Comparison of ENCODE assay signal across 19 cellular contexts in the genomic region with DNA sequence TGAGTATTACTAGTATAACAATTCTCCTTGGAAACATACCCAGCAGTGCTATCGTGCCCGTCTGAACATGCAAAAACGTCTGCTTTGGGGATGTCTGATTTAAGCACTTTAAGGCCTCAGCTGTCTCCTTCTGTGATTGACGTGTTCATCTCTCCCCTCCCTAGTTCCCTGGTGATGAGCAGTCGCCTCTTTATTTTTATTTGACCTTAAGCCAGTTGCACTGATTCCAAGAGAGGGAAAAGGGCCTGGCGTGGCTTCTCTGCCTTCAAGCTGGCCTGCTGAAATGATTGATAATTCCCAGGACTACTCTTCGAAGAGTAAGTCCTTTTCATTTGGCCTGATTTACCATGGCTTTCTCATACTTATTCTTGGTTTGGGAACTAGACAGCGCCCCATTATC.
DNase-seq lines count a peak whose midpoint lies in the region; ATAC-seq and TF ChIP-seq lines count a peak whose summit lies in the region.
"Had no signal": no experiment of that assay in that cellular context is flagged by ENCODE, and none has a peak within 500 bp of the region (broad histone marks: within the 10 kb centered on the region; RNA-seq: fewer than 3 reads in every experiment).

No MANE protein-coding gene starts in this region.

- H3K27me3 ChIP-seq in endodermal cell (ENCODE audit: control insufficient read depth, insufficient read depth, low read length, poor library complexity, severe bottlenecking): no peaks in the 10 kb centered on the region
- H3K27me3 ChIP-seq: sigmoid colon, SJCRH30 had no signal

- H3K4me1 ChIP-seq in endodermal cell (ENCODE audit: control insufficient read depth, insufficient read depth, low read length): no peaks in the 10 kb centered on the region
- H3K4me1 ChIP-seq: sigmoid colon had no signal

- intact Hi-C loops in sciatic nerve (cut with DNase I): no loop called here

- no peaks in the 10 kb centered on the region for H3K36me3 ChIP-seq in endodermal cell (ENCODE audit: control insufficient read depth, insufficient read depth, low read length)
- H3K36me3 ChIP-seq: sigmoid colon, SJCRH30 had no signal

- H3K9me3 ChIP-seq in endodermal cell (ENCODE audit: control insufficient read depth, low read length): no peaks in the 10 kb centered on the region
- H3K9me3 ChIP-seq: sigmoid colon, SJCRH30 had no signal

- no peak overlapping the region for H3K4me3 Mint-ChIP-seq in endodermal cell
- H3K4me3 Mint-ChIP-seq: activated naive CD8-positive, alpha-beta T cell treated with anti-CD3 and anti-CD28 coated beads, Interleukin-2, amount 50 U/mL, for 24 hours; CD14-positive monocyte; stimulated activated naive B cell treated with anti-CD40 and anti-IgM and Interleukin-4, amounts not matched to agents 10 μg/mL and 1 μg/mL and 100 μg/mL, for 72 hours had no signal

- no peaks in the 10 kb centered on the region for H3K9me3 Mint-ChIP-seq in endodermal cell
- H3K9me3 Mint-ChIP-seq: activated naive CD8-positive, alpha-beta T cell treated with anti-CD3 and anti-CD28 coated beads, Interleukin-2, amount 50 U/mL, for 24 hours; stimulated activated naive B cell treated with anti-CD40 and anti-IgM and Interleukin-4, amounts not matched to agents 10 μg/mL and 1 μg/mL and 100 μg/mL, for 72 hours had no signal

- no peak for TF ChIP-seq CTCF in endodermal cell (conservative IDR thresholded peaks at IDR 0.05)

- no peak overlapping the region for H3K4me3 ChIP-seq in endodermal cell (ENCODE audit: low read length)
- H3K4me3 ChIP-seq: sigmoid colon, SJCRH30 had no signal

- peak overlapping the region; percentile 45 for H3K27ac ChIP-seq in endodermal cell (ENCODE audit: low read depth, low read length)
- H3K27ac ChIP-seq: sigmoid colon, SJCRH30 had no signal

- 78 to 92% methylated on average over 8 of the region's 8 CpGs for WGBS in endodermal cell (ENCODE audit: insufficient coverage in 1 of 2, insufficient read length in 1 of 2), 2 experiments

- H3K27me3 Mint-ChIP-seq in endodermal cell (ENCODE audit: insufficient read depth): no peaks in the 10 kb centered on the region
- H3K27me3 Mint-ChIP-seq: activated naive CD8-positive, alpha-beta T cell treated with anti-CD3 and anti-CD28 coated beads, Interleukin-2, amount 50 U/mL, for 24 hours had no signal

- H3K4me1 Mint-ChIP-seq in endodermal cell: peaks cover 3% of the 10 kb centered on the region
- H3K4me1 Mint-ChIP-seq: activated naive CD8-positive, alpha-beta T cell treated with anti-CD3 and anti-CD28 coated beads, Interleukin-2, amount 50 U/mL, for 24 hours; stimulated activated naive B cell treated with anti-CD40 and anti-IgM and Interleukin-4, amounts not matched to agents 10 μg/mL and 1 μg/mL and 100 μg/mL, for 72 hours had no signal

- ATAC-seq in sciatic nerve: peak; percentile 70
- ATAC-seq: activated naive CD8-positive, alpha-beta T cell treated with anti-CD3 and anti-CD28 coated beads, Interleukin-2, amount 50 U/mL, for 24 hours; stimulated activated naive B cell treated with anti-CD40 and anti-IgM and Interleukin-4, amounts not matched to agents 10 μg/mL and 1 μg/mL and 100 μg/mL, for 72 hours had no signal

- H3K9ac ChIP-seq in endodermal cell (ENCODE audit: extremely low read depth, low read length, poor library complexity, severe bottlenecking): no peak overlapping the region

- no peak overlapping the region for H3K27ac Mint-ChIP-seq in endodermal cell
- H3K27ac Mint-ChIP-seq: activated naive CD8-positive, alpha-beta T cell treated with anti-CD3 and anti-CD28 coated beads, Interleukin-2, amount 50 U/mL, for 24 hours; stimulated activated naive B cell treated with anti-CD40 and anti-IgM and Interleukin-4, amounts not matched to agents 10 μg/mL and 1 μg/mL and 100 μg/mL, for 72 hours had no signal

- DNase-seq in NCI-H446 (lab: John Stamatoyannopoulos, UW) (peak; percentile 53 to 75), endodermal cell (no peak), left kidney (ENCODE audit: low read depth, low spot score) (peak; percentile 14), sciatic nerve (ENCODE audit: low spot score) (no peak), globus pallidus (ENCODE audit: low spot score) (no peak), COR-L47 (lab: John Stamatoyannopoulos, UW) (no peak)
- DNase-seq in activated CD4-positive, alpha-beta T cell treated with anti-CD3 and anti-CD28 coated beads for 1 hour: no peak
- DNase-seq in activated naive CD4-positive, alpha-beta T cell treated with anti-CD3 and anti-CD28 coated beads, Interleukin-2, amount 50 U/mL, for 16 hours: no peak
- DNase-seq: activated effector memory CD4-positive, alpha-beta T cell treated with Interleukin-2 at 50 U/mL for 16 hours; activated naive CD8-positive, alpha-beta T cell treated with anti-CD3 and anti-CD28 coated beads, Interleukin-2, amount 50 U/mL, for 24 hours; DMS 273 treated with DMSO at 0.1 percent for 48 hours; NCI-H146; OCI-M1; sigmoid colon; SJCRH30; stimulated activated CD4-positive, alpha-beta T cell treated with anti-CD3 and anti-CD28 coated beads, Interleukin-1b, Interleukin-23, amount 100 ng/mL, for 48 hours; stimulated activated naive B cell treated with anti-CD40 and anti-IgM and Interleukin-4, amounts not matched to agents 10 μg/mL and 1 μg/mL and 100 μg/mL, for 72 hours; trophoblast cell had no signal

- H3K36me3 Mint-ChIP-seq in endodermal cell (ENCODE audit: low read depth): peaks cover 4% of the 10 kb centered on the region
- H3K36me3 Mint-ChIP-seq: CD14-positive monocyte; stimulated activated naive B cell treated with anti-CD40 and anti-IgM and Interleukin-4, amounts not matched to agents 10 μg/mL and 1 μg/mL and 100 μg/mL, for 72 hours had no signal

Comparison
In these comparisons a context has a peak if more than half of its experiments do, and no peak if none do; other contexts are left out.
1. DNase-seq: peak in NCI-H446 (2 of 2) and left kidney (single experiment); none in endodermal cell (single experiment), sciatic nerve (single experiment), globus pallidus (single experiment), activated CD4-positive, alpha-beta T cell treated with anti-CD3 and anti-CD28 coated beads for 1 hour (single experiment), COR-L47 (single experiment) and activated naive CD4-positive, alpha-beta T cell treated with anti-CD3 and anti-CD28 coated beads, Interleukin-2, amount 50 U/mL, for 16 hours (single experiment).